ENCODE assay signal across 2 cellular contexts in the genomic region with DNA sequence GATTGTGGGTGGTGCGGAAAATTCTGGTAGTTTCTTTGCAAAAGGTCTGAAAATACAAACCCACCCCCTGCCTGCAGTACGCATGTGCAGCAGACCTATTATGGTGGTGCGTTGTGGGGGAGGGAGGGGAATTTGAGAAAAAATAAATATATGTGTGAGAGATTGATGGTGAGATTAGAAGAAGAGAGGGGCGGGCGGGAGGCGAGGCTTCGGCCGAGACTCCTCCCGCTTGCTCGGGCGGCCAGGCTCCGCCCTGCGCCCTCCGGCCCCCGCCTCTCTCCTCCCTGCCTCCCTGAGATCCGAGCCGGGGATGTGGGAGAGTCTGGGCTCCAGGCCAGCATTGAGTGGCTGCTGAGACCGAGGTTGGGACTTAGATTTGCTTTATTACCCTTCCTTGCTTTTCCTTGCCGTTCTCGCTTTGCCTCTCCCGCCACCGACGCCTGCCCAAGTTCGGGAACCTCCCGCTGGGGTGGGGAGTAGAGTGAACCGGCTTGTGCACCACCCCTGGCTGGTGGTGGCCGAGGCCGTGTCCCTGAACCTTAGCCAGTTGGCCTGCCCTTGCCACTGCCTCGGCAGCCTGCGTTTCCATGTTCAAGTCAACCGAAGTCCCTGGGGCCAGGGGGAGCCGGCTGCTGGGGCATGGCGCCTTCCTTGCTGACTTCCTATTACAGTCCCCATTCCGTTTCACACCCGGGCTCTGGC.
A peak's percentile ranks its signal among the peaks of the same experiment; 100 is the strongest.
TF ChIP-seq lines count a peak whose summit lies in the region.

No MANE protein-coding gene starts in this region.

TF ChIP-seq in A549, 52 proteins besides CTCF, POLR2A, EP300 and RAD21 (continued from another document):
- TF ChIP-seq, protein P1, sequence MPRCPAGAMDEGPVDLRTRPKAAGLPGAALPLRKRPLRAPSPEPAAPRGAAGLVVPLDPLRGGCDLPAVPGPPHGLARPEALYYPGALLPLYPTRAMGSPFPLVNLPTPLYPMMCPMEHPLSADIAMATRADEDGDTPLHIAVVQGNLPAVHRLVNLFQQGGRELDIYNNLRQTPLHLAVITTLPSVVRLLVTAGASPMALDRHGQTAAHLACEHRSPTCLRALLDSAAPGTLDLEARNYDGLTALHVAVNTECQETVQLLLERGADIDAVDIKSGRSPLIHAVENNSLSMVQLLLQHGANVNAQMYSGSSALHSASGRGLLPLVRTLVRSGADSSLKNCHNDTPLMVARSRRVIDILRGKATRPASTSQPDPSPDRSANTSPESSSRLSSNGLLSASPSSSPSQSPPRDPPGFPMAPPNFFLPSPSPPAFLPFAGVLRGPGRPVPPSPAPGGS (IDR thresholded peaks at IDR 0.05), result peak; percentile 9; the same call in 1 of the 3 replicates
- peak; percentile 63 for TF ChIP-seq MAX (IDR thresholded peaks at IDR 0.05)
- TF ChIP-seq PHF8 (IDR thresholded peaks at IDR 0.05; ENCODE audit: borderline replicate concordance, low read depth), result no peak; the same call in 1 of the 2 replicates
- TF ChIP-seq REST (IDR thresholded peaks at IDR 0.05), result no peak
- no peak for TF ChIP-seq RNF2 (IDR thresholded peaks at IDR 0.05; ENCODE audit: borderline replicate concordance, low read depth)
- TF ChIP-seq BHLHE40 (IDR thresholded peaks at IDR 0.05; ENCODE audit: low read depth, low read length), result no peak
- no peak for TF ChIP-seq POLR2AphosphoS2 (conservative IDR thresholded peaks at IDR 0.05; ENCODE audit: low read length)
- TF ChIP-seq GATA3 (IDR thresholded peaks at IDR 0.05; ENCODE audit: borderline replicate concordance), result peak; percentile 96
- TF ChIP-seq CEBPB (IDR thresholded peaks at IDR 0.05), result peak in 1 of 2 experiments; percentile 3; a peak in 1 of 4 replicates
- TF ChIP-seq NFE2L2 (conservative IDR thresholded peaks at IDR 0.05; ENCODE audit: low read length), result no peak
- TF ChIP-seq JUN (IDR thresholded peaks at IDR 0.05), result peak in 1 of 2 experiments; percentile 66; a peak in 2 of 5 replicates
- TF ChIP-seq, protein P2, sequence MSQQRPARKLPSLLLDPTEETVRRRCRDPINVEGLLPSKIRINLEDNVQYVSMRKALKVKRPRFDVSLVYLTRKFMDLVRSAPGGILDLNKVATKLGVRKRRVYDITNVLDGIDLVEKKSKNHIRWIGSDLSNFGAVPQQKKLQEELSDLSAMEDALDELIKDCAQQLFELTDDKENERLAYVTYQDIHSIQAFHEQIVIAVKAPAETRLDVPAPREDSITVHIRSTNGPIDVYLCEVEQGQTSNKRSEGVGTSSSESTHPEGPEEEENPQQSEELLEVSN (IDR thresholded peaks at IDR 0.05; ENCODE audit: borderline replicate concordance, low read depth), result peak; percentile 42; the same call in 1 of the 2 replicates
- TF ChIP-seq, protein P3, sequence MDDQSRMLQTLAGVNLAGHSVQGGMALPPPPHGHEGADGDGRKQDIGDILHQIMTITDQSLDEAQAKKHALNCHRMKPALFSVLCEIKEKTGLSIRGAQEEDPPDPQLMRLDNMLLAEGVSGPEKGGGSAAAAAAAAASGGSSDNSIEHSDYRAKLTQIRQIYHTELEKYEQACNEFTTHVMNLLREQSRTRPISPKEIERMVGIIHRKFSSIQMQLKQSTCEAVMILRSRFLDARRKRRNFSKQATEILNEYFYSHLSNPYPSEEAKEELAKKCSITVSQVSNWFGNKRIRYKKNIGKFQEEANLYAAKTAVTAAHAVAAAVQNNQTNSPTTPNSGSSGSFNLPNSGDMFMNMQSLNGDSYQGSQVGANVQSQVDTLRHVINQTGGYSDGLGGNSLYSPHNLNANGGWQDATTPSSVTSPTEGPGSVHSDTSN (IDR thresholded peaks at IDR 0.05), result no peak
- TF ChIP-seq EHMT2 (IDR thresholded peaks at IDR 0.05; ENCODE audit: low read depth), result no peak
TF ChIP-seq in A549: peak in this region for 6.

TF ChIP-seq in Ishikawa, 13 proteins besides CTCF, POLR2A, EP300 and RAD21 (continued from another document):
- TF ChIP-seq TAF1 (IDR thresholded peaks at IDR 0.05; ENCODE audit: low read depth), result peak; percentile 38; the same call in 1 of the 2 replicates
- peak; percentile 33; the same call in 1 of the 2 replicates for TF ChIP-seq MAX (IDR thresholded peaks at IDR 0.05)
- TF ChIP-seq EGR1 (IDR thresholded peaks at IDR 0.05), result 0 out of 2 replicates have a peak, but pooled peaks have one; percentile 8
